8 cellular contexts compared by ENCODE assay signal in genomic region chr11:66126064-66126463, GRCh38. TPM values are rescaled to one million over a fixed set of nuclear protein-coding genes. Genes with fewer than 3 reads are reported as not detected.
A peak's percentile ranks its signal among the peaks of the same experiment; 100 is the strongest.
DNase-seq lines count a peak whose midpoint lies in the region; ATAC-seq and TF ChIP-seq lines count a peak whose summit lies in the region.

No MANE protein-coding gene starts in this region.

- DNase-seq in activated T-cell treated with anti-CD3 and anti-CD28 coated beads, Interleukin-2, amount 50 U/mL, for 24 hours: no peak
- DNase-seq in activated T-cell treated with anti-CD3 and anti-CD28 coated beads, Interleukin-2, amount 50 U/mL, for 1 hour: no peak
- DNase-seq in T-helper 17 cell (no peak), right atrium auricular region (ENCODE audit: low spot score) (no peak), thoracic aorta (ENCODE audit: low spot score) (no peak), NCI-H1105 (lab: John Stamatoyannopoulos, UW) (no peak), D341Med (ENCODE audit: low spot score) (no peak), AG08396 (ENCODE audit: low spot score) (no peak)

- peaks cover 2% of the 10 kb centered on the region for H3K36me3 Mint-ChIP-seq in activated T-cell treated with anti-CD3 and anti-CD28 coated beads, Interleukin-2, amount 50 U/mL, for 24 hours (ENCODE audit: low read depth)
- no peaks in the 10 kb centered on the region for H3K36me3 Mint-ChIP-seq in T-helper 17 cell (ENCODE audit: low read depth)

- H3K36me3 ChIP-seq in right atrium auricular region (no peaks in the 10 kb centered on the region), thoracic aorta (no peaks in the 10 kb centered on the region)

- H3K4me3 ChIP-seq in right atrium auricular region (no peak overlapping the region), thoracic aorta (no peak overlapping the region)

- H3K27me3 ChIP-seq in right atrium auricular region (no peaks in the 10 kb centered on the region), thoracic aorta (replicated peaks; ENCODE audit: insufficient read depth) (no peaks in the 10 kb centered on the region)

- H3K4me1 Mint-ChIP-seq in activated T-cell treated with anti-CD3 and anti-CD28 coated beads, Interleukin-2, amount 50 U/mL, for 24 hours (ENCODE audit: low read depth): peaks cover 79% of the 10 kb centered on the region
- peaks cover 55% of the 10 kb centered on the region for H3K4me1 Mint-ChIP-seq in T-helper 17 cell

- H3K9me3 ChIP-seq in T-helper 17 cell (ENCODE audit: control insufficient read depth, low read length, poor library complexity, severe bottlenecking) (no peaks in the 10 kb centered on the region), right atrium auricular region (peaks cover 0 to 4% of the 10 kb centered on the region in 2 donors), thoracic aorta (no peaks in the 10 kb centered on the region)

- peak overlapping the region; percentile 95 for H3K27ac Mint-ChIP-seq in activated T-cell treated with anti-CD3 and anti-CD28 coated beads, Interleukin-2, amount 50 U/mL, for 24 hours
- peak overlapping the region; percentile 95 for H3K27ac Mint-ChIP-seq in T-helper 17 cell

- H3K27ac ChIP-seq in right atrium auricular region (peak overlapping the region; percentile 62 to 67), thoracic aorta (peak overlapping the region; percentile 69 to 75)

- H3K9me3 Mint-ChIP-seq in activated T-cell treated with anti-CD3 and anti-CD28 coated beads, Interleukin-2, amount 50 U/mL, for 24 hours: no peaks in the 10 kb centered on the region

- H3K4me3 Mint-ChIP-seq in activated T-cell treated with anti-CD3 and anti-CD28 coated beads, Interleukin-2, amount 50 U/mL, for 24 hours: peak overlapping the region; percentile 73
- peak overlapping the region; percentile 79 for H3K4me3 Mint-ChIP-seq in T-helper 17 cell

- H3K4me1 ChIP-seq in right atrium auricular region (peaks cover 0 to 25% of the 10 kb centered on the region in 2 donors), thoracic aorta (ENCODE audit: control insufficient read depth in 1 of 2, low read depth in 2 of 2) (peaks cover 18 to 21% of the 10 kb centered on the region in 2 donors)

- ATAC-seq in T-helper 17 cell (peak; percentile 31), thoracic aorta (ENCODE audit: insufficient number of reproducible peaks, low FRiP score, low read depth) (no peak)

- no peaks in the 10 kb centered on the region for H3K27me3 Mint-ChIP-seq in activated T-cell treated with anti-CD3 and anti-CD28 coated beads, Interleukin-2, amount 50 U/mL, for 24 hours
- H3K27me3 Mint-ChIP-seq in T-helper 17 cell: no peaks in the 10 kb centered on the region

- TF ChIP-seq CTCF in right atrium auricular region (IDR thresholded peaks at IDR 0.05) (no peak), thoracic aorta (IDR thresholded peaks at IDR 0.05) (no peak)

RNA-seq across cellular contexts. Expression of gene PACS1, which starts 56.0 kb away (rescaled TPM):
- 100 to 1,000 TPM; 215 to 227 TPM for total RNA-seq in T-helper 17 cell
- 10 to 100 TPM; 47.7 to 88.9 TPM for total RNA-seq in right atrium auricular region
- total RNA-seq in thoracic aorta: 100 to 1,000 TPM in 1 of 2 donors, 10 to 100 TPM in 1; 82.9 to 112 TPM
